ENCODE assay signal across 2 cellular contexts in genomic region chr12:6558014-6558760, GRCh38.
A peak's percentile ranks its signal among the peaks of the same experiment; 100 is the strongest.
TF ChIP-seq lines count a peak whose summit lies in the region.

No MANE protein-coding gene starts in this region.

TF ChIP-seq in HEK293T, 16 proteins besides CTCF, POLR2A, EP300 and RAD21:
- TF ChIP-seq ZNF384 (IDR thresholded peaks at IDR 0.05): peak; percentile 98

TF ChIP-seq in GM12878, 131 proteins besides CTCF, POLR2A, EP300 and RAD21:
- TF ChIP-seq ZBTB40 (IDR thresholded peaks at IDR 0.05; ENCODE audit: borderline replicate concordance): peak; percentile 37; the same call in 1 of the 2 replicates
- peak; percentile 93 for TF ChIP-seq ZNF384 (IDR thresholded peaks at IDR 0.05; ENCODE audit: borderline replicate concordance, low read depth, low read length)
- TF ChIP-seq GABPA (IDR thresholded peaks at IDR 0.05; ENCODE audit: low read depth): peak; percentile 64; the same call in 1 of the 2 replicates
- TF ChIP-seq MLLT1 (IDR thresholded peaks at IDR 0.05): peak; percentile 56; the same call in 1 of the 2 replicates
- TF ChIP-seq NBN (IDR thresholded peaks at IDR 0.05): 0 out of 2 replicates have a peak, but pooled peaks have one; percentile 30
